Comparison of ENCODE assay signal across 8 cellular contexts in genomic region chr3:171187706-171188290, GRCh38.
A peak's percentile ranks its signal among the peaks of the same experiment; 100 is the strongest.
DNase-seq lines count a peak whose midpoint lies in the region; ATAC-seq and TF ChIP-seq lines count a peak whose summit lies in the region.

No MANE protein-coding gene starts in this region.

- TF ChIP-seq EP300 in sigmoid colon (IDR thresholded peaks at IDR 0.05), result no peak

- no peaks in the 10 kb centered on the region for H3K79me2 ChIP-seq in MM.1S (ENCODE audit: low read length)

- H3K27ac ChIP-seq in MM.1S (ENCODE audit: low read length) (no peak overlapping the region), sigmoid colon (no peak overlapping the region)

- in situ Hi-C loops in GM13977 (cut with MboI; ENCODE audit: low pct_unique_long_range_greater_than_20kb, low sequenced_read_pairs, unreplicated experiment), result no loop called here

- H3F3A ChIP-seq in MM.1S (ENCODE audit: insufficient read depth, low read length), result no peaks in the 10 kb centered on the region

- H3K27me3 ChIP-seq in MM.1S (replicated peaks; ENCODE audit: insufficient read depth, low read length) (no peaks in the 10 kb centered on the region), sigmoid colon (no peaks in the 10 kb centered on the region)

- ATAC-seq in GM21423 (IDR thresholded peaks at IDR 0.05; ENCODE audit: unreplicated experiment), result no peak

- H3K9me3 ChIP-seq in MM.1S (replicated peaks; ENCODE audit: insufficient read depth, low read length) (no peaks in the 10 kb centered on the region), sigmoid colon (no peaks in the 10 kb centered on the region)

- H2AFZ ChIP-seq in MM.1S (ENCODE audit: low read length), result no peak overlapping the region

- H3K4me3 ChIP-seq in MM.1S (ENCODE audit: low read length) (no peak overlapping the region), sigmoid colon (no peak overlapping the region)

- peaks cover 7% of the 10 kb centered on the region for H3K4me1 ChIP-seq in MM.1S (ENCODE audit: low read length)
- H3K4me1 ChIP-seq in sigmoid colon, result peaks cover 0 to 20% (median 17%) of the 10 kb centered on the region in 4 donors

- TF ChIP-seq POLR2A in sigmoid colon (IDR thresholded peaks at IDR 0.05), result no peak

- 29 to 45% methylated on average over 5 of the region's 5 CpGs for WGBS in sigmoid colon, 2 donors

- peak; percentile 60 for DNase-seq in Ammon's horn (ENCODE audit: low spot score)
- DNase-seq in GM13977 (ENCODE audit: low spot score), result peak; percentile 26
- DNase-seq in MM.1S, result peak; percentile 63
- DNase-seq in SW480 (ENCODE audit: low spot score), result peak; percentile 67
- peak; percentile 67 for DNase-seq in globus pallidus (ENCODE audit: low spot score)
- DNase-seq in sigmoid colon, result no peak
- no peak for DNase-seq in T1000 (lab: John Stamatoyannopoulos, UW)

- no peaks in the 10 kb centered on the region for H3K9me2 ChIP-seq in MM.1S (replicated peaks; ENCODE audit: insufficient read depth, low read length)

- H4K20me1 ChIP-seq in MM.1S (ENCODE audit: insufficient read depth, low read length), result no peaks in the 10 kb centered on the region

- TF ChIP-seq CTCF in GM13977 (IDR thresholded peaks at IDR 0.05; ENCODE audit: extremely low read depth, insufficient read depth, missing control alignments) (peak; percentile 68), MM.1S (IDR thresholded peaks at IDR 0.05; ENCODE audit: low read length) (peak; percentile 84), sigmoid colon (IDR thresholded peaks at IDR 0.05) (peak; percentile 37 to 53 (median 48))

- intact Hi-C loops in sigmoid colon (cut with DNase I), result loop anchor here (2.0 to 5.0 kb wide), 2 partner anchors 273 to 380 kb away; partner anchors contain the start of gene TNIK

- no peak overlapping the region for H3K4me2 ChIP-seq in MM.1S (ENCODE audit: low read depth, low read length)

- no peak overlapping the region for H3K9ac ChIP-seq in MM.1S (ENCODE audit: low read length)

- no peaks in the 10 kb centered on the region for H3K36me3 ChIP-seq in MM.1S (replicated peaks; ENCODE audit: insufficient read depth, low read length)
- no peaks in the 10 kb centered on the region for H3K36me3 ChIP-seq in sigmoid colon

Comparison
In these comparisons a context has a peak if more than half of its experiments do, and no peak if none do; other contexts are left out.
1. DNase-seq: peak in Ammon's horn (single experiment), GM13977 (single experiment), MM.1S (single experiment), SW480 (single experiment) and globus pallidus (single experiment); none in sigmoid colon (single experiment) and T1000 (single experiment).
2. Peak in every context shown above with its lines, with median percentiles within 50 percentile points of each other: CTCF ChIP-seq.